8 cellular contexts compared by ENCODE assay signal in the genomic region with DNA sequence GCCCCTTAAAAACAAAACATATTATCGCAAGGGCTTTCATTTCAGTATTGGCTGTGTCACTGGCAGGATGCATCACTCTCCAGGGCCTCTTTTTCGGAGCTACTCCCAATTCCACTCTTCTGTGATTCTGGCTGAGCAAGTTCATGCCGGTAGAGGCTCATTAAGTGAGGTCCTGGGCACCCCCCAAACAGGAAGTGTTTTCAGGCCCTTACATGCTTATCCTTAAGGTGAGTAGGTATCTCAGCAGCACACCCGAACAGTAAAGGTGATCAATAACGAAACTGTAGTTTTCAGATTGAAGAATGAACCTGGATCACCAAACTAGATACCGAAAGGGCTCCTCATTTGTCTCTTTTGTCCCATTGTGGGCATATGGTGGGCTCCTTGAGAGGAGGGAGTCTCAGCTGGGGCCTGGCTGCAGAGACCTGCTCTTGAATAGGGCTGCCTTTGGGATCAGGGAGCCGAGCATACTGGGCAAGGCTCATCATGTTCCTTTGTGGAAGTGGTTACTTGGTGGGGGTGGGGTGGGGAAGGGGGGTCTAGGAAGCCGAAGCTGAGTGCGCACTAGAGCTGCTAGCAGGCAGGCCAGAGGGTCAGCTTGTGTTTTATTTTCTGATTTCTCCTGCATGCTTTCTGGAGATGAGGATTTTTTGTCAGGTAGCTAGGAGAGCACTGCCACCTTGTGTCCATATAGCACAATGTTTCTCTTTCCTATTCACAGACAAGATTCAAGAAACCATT.
A peak's percentile ranks its signal among the peaks of the same experiment; 100 is the strongest.
DNase-seq lines count a peak whose midpoint lies in the region; ATAC-seq, FAIRE-seq and TF ChIP-seq lines count a peak whose summit lies in the region.

No MANE protein-coding gene starts in this region.

- intact Hi-C loops in ascending aorta (cut with DNase I) (loop anchor here (1.0 kb wide), 1 partner anchor 66 kb away; no protein-coding TSS in a partner anchor), left ventricle myocardium inferior (cut with micrococcal nuclease) (loop anchor here (5.0 kb wide), 1 partner anchor 65 kb away; the partner anchor contains the start of gene CDS2)

- peak; percentile 66 for FAIRE-seq in RCC 7860 (lab: Jason Lieb, UNC)

- peaks cover 6 to 28% (median 21%) of the 10 kb centered on the region in 10 experiments; a peak in 18 of 20 replicates for H3K4me1 ChIP-seq in BLaER1 treated with 17β-estradiol and CSF1 and Interleukin-3, amounts not matched to agents 10 nM and 100 nM
- H3K4me1 ChIP-seq in ascending aorta: peaks cover 0 to 3% of the 10 kb centered on the region in 2 donors
- peaks cover 36% of the 10 kb centered on the region for H3K4me1 ChIP-seq in left ventricle myocardium inferior

- no peak overlapping the region for H3K4me3 ChIP-seq in BLaER1 treated with 17β-estradiol and CSF1 and Interleukin-3, amounts not matched to agents 10 nM and 100 nM
- H3K4me3 ChIP-seq in ascending aorta (no peak overlapping the region), left ventricle myocardium inferior (no peak overlapping the region)

- peak; percentile 67 for DNase-seq in RCC 7860 (ENCODE audit: low spot score)
- no peak for DNase-seq in ascending aorta (ENCODE audit: low spot score in 2 of 2)
- DNase-seq in left ventricle myocardium inferior: no peak
- peak; percentile 79 for DNase-seq in renal cortical epithelial cell (ENCODE audit: low read depth)

- peak overlapping the region in 5 of 11 experiments; percentile 18 to 41 (median 30); a peak in 4 of 22 replicates for H3K27ac ChIP-seq in BLaER1 treated with 17β-estradiol and CSF1 and Interleukin-3, amounts not matched to agents 10 nM and 100 nM
- H3K27ac ChIP-seq in ascending aorta: peak overlapping the region; percentile 7 to 49
- peak overlapping the region; percentile 74 for H3K27ac ChIP-seq in left ventricle myocardium inferior (replicated peaks)

- peak overlapping the region in 10 of 11 experiments; percentile 7 to 45 (median 18); a peak in 10 of 22 replicates for H3K4me2 ChIP-seq in BLaER1 treated with 17β-estradiol and CSF1 and Interleukin-3, amounts not matched to agents 10 nM and 100 nM

- H4K20me1 ChIP-seq in BLaER1 treated with 17β-estradiol and CSF1 and Interleukin-3, amounts not matched to agents 10 nM and 100 nM: peaks cover 0 to 15% (median 0%) of the 10 kb centered on the region in 11 experiments; a peak in 3 of 22 replicates

- H3K36me3 ChIP-seq in BLaER1 treated with 17β-estradiol and CSF1 and Interleukin-3, amounts not matched to agents 10 nM and 100 nM: peaks cover 43 to 87% (median 63%) of the 10 kb centered on the region in 11 experiments
- H3K36me3 ChIP-seq in ascending aorta (peaks cover 65 to 79% of the 10 kb centered on the region in 2 donors), left ventricle myocardium inferior (peaks cover 77% of the 10 kb centered on the region)

- H3K9me3 ChIP-seq in BLaER1 treated with 17β-estradiol and CSF1 and Interleukin-3, amounts not matched to agents 10 nM and 100 nM (replicated peaks in 1 of 11): no peaks in the 10 kb centered on the region
- no peaks in the 10 kb centered on the region for H3K9me3 ChIP-seq in ascending aorta
- no peaks in the 10 kb centered on the region for H3K9me3 ChIP-seq in left ventricle myocardium inferior (replicated peaks)

- peak; percentile 46 for ATAC-seq in GM18867 (IDR thresholded peaks at IDR 0.05; ENCODE audit: unreplicated experiment)
- no peak for ATAC-seq in HG02588 (IDR thresholded peaks at IDR 0.05; ENCODE audit: unreplicated experiment)

- peak; percentile 75; the same call in 1 of the 2 replicates for TF ChIP-seq CTCF in LNCAP (IDR thresholded peaks at IDR 0.05)
- peak; percentile 56 to 73 (median 70) for TF ChIP-seq CTCF in ascending aorta (IDR thresholded peaks at IDR 0.05)
- TF ChIP-seq CTCF in left ventricle myocardium inferior (IDR thresholded peaks at IDR 0.05; ENCODE audit: borderline replicate concordance): peak; percentile 84

- H3K27me3 ChIP-seq in BLaER1 treated with 17β-estradiol and CSF1 and Interleukin-3, amounts not matched to agents 10 nM and 100 nM: no peaks in the 10 kb centered on the region
- H3K27me3 ChIP-seq in ascending aorta (no peaks in the 10 kb centered on the region), left ventricle myocardium inferior (ENCODE audit: low read depth) (no peaks in the 10 kb centered on the region)

- peak overlapping the region in 9 of 11 experiments; percentile 3 to 43 (median 35); a peak in 8 of 22 replicates for H3K9ac ChIP-seq in BLaER1 treated with 17β-estradiol and CSF1 and Interleukin-3, amounts not matched to agents 10 nM and 100 nM

Comparison
In these comparisons a context has a peak if more than half of its experiments do, and no peak if none do; other contexts are left out.
1. DNase-seq: peak in RCC 7860 (single experiment) and renal cortical epithelial cell (single experiment); none in ascending aorta (0 of 2) and left ventricle myocardium inferior (single experiment).
2. Peak in every context shown above with its lines, with median percentiles within 50 percentile points of each other: CTCF ChIP-seq.